ENCODE assay signal across 28 cellular contexts in the genomic region with DNA sequence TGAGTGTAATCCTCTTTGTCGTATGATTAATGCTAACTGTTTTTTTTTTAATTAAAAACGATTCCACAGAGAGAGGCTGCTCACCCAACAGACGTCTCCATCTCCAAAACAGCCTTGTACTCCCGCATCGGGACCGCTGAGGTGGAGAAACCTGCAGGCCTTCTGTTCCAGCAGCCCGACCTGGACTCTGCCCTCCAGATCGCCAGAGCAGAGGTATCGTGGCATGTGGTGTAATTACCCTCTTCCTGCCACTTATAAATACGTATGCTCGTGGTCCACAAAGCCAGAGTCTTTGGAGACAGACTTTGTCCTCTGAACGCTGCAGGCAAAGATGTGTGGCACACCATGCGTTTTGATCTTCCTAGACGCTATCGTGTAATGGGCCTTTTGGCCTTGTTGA. TPM values are rescaled to one million over a fixed set of nuclear protein-coding genes. Genes with fewer than 3 reads are reported as not detected.
"Had no signal": no experiment of that assay in that cellular context is flagged by ENCODE, and none has a peak within 500 bp of the region (broad histone marks: within the 10 kb centered on the region; RNA-seq: fewer than 3 reads in every experiment).

No MANE protein-coding gene starts in this region.

- H3K4me1 Mint-ChIP-seq: activated B cell treated with CpG ODN at 0.5 μM for 24 hours; activated CD4-positive, alpha-beta T cell treated with anti-CD3 and anti-CD28 coated beads for 36 hours; naive thymus-derived CD4-positive, alpha-beta T cell had no signal

- H3K4me1 ChIP-seq: adrenal gland, ascending aorta, left lung, thyroid gland, vagina had no signal

- DNase-seq: activated B cell treated with CpG ODN at 0.5 μM for 24 hours; activated CD4-positive, alpha-beta T cell treated with anti-CD3 and anti-CD28 coated beads for 36 hours; activated CD4-positive, alpha-beta T cell treated with anti-CD3 and anti-CD28 coated beads, Interleukin-2, amount 50 U/mL, for 48 hours; activated CD8-positive, alpha-beta memory T cell treated with anti-CD3 and anti-CD28 coated beads, Interleukin-2, amount 50 U/mL, for 48 hours; activated naive CD4-positive, alpha-beta T cell; activated T-cell treated with anti-CD3 and anti-CD28 coated beads, Interleukin-2, amount 50 U/mL, for 4 hours; adrenal gland; brain microvascular endothelial cell; caudate nucleus; effector CD4-positive, alpha-beta T cell; kidney; left lung; naive thymus-derived CD4-positive, alpha-beta T cell; occipital lobe; stimulated activated CD4-positive, alpha-beta T cell treated with anti-CD3 and anti-CD28 coated beads, Interleukin-4, amount 100 ng/mL, for 24 hours; stimulated activated naive CD8-positive, alpha-beta T cell treated with anti-CD3 and anti-CD28 coated beads, Interleukin-15, Interleukin-2, amounts not matched to agents 100 U/mL and 50 U/mL, for 24 hours; substantia nigra; thyroid gland had no signal

- H3K27ac Mint-ChIP-seq: activated B cell treated with CpG ODN at 0.5 μM for 24 hours; activated CD4-positive, alpha-beta T cell treated with anti-CD3 and anti-CD28 coated beads for 36 hours; activated naive CD8-positive, alpha-beta T cell; activated T-helper 2 cell treated with anti-CD3 and anti-CD28 coated beads, Interferon-gamma antibody, Interleukin-2, Interleukin-4, amounts not matched to agents 10 μg/mL and 5 μg/mL and 100 μg/mL, durations not matched to agents 14 hours and 24 hours and 36 hours; dendritic cell treated with granulocyte-macrophage colony-stimulating factor and Interleukin-4, amounts not matched to agents 40 ng/mL and 50 ng/mL, for 4 days; naive thymus-derived CD4-positive, alpha-beta T cell had no signal

- H3K4me3 Mint-ChIP-seq: activated B cell treated with CpG ODN at 0.5 μM for 24 hours; activated CD4-positive, alpha-beta T cell treated with anti-CD3 and anti-CD28 coated beads for 36 hours; activated naive CD8-positive, alpha-beta T cell; activated T-cell treated with anti-CD3 and anti-CD28 coated beads, Interleukin-2, amount 50 U/mL, for 4 hours; dendritic cell treated with granulocyte-macrophage colony-stimulating factor and Interleukin-4, amounts not matched to agents 40 ng/mL and 50 ng/mL, for 4 days; naive thymus-derived CD4-positive, alpha-beta T cell; neural crest cell had no signal

- H3K36me3 ChIP-seq: brain microvascular endothelial cell had no signal

- H3K9me3 ChIP-seq: adrenal gland, ascending aorta, left lung, thyroid gland, vagina had no signal

- H3K27me3 Mint-ChIP-seq: activated B cell treated with CpG ODN at 0.5 μM for 24 hours; dendritic cell treated with granulocyte-macrophage colony-stimulating factor and Interleukin-4, amounts not matched to agents 40 ng/mL and 50 ng/mL, for 4 days had no signal

- H3K36me3 Mint-ChIP-seq: activated naive CD8-positive, alpha-beta T cell; naive thymus-derived CD4-positive, alpha-beta T cell had no signal

- H3K4me3 ChIP-seq: adrenal gland, ascending aorta, left lung, lung, thyroid gland, vagina had no signal

- H3K27ac ChIP-seq: ascending aorta, brain microvascular endothelial cell, left lung, thyroid gland, vagina had no signal

- H3K27me3 ChIP-seq: adrenal gland, ascending aorta, brain microvascular endothelial cell, left lung, thyroid gland, vagina had no signal

- ATAC-seq: activated CD4-positive, alpha-beta T cell treated with anti-CD3 and anti-CD28 coated beads for 36 hours; activated T-cell treated with anti-CD3 and anti-CD28 coated beads, Interleukin-2, amount 50 U/mL, for 4 hours; left lung; naive thymus-derived CD4-positive, alpha-beta T cell; stimulated activated naive CD8-positive, alpha-beta T cell treated with anti-CD3 and anti-CD28 coated beads, Interleukin-15, Interleukin-2, amounts not matched to agents 100 U/mL and 50 U/mL, for 24 hours had no signal

- H3K9me3 Mint-ChIP-seq: activated B cell treated with CpG ODN at 0.5 μM for 24 hours; activated T-cell treated with anti-CD3 and anti-CD28 coated beads, Interleukin-2, amount 50 U/mL, for 4 hours; activated T-helper 2 cell treated with anti-CD3 and anti-CD28 coated beads, Interferon-gamma antibody, Interleukin-2, Interleukin-4, amounts not matched to agents 10 μg/mL and 5 μg/mL and 100 μg/mL, durations not matched to agents 14 hours and 24 hours and 36 hours; dendritic cell treated with granulocyte-macrophage colony-stimulating factor and Interleukin-4, amounts not matched to agents 40 ng/mL and 50 ng/mL, for 4 days; naive thymus-derived CD4-positive, alpha-beta T cell; neural crest cell had no signal

RNA-seq across cellular contexts. Expression of a gene that starts 33.8 kb away (rescaled TPM):
- total RNA-seq: activated B cell treated with CpG ODN at 0.5 μM for 24 hours; activated CD4-positive, alpha-beta T cell treated with anti-CD3 and anti-CD28 coated beads for 36 hours; activated CD8-positive, alpha-beta memory T cell treated with anti-CD3 and anti-CD28 coated beads for 36 hours; activated T-cell treated with anti-CD3 and anti-CD28 coated beads, Interleukin-2, amount 50 U/mL, for 4 hours; activated T-helper 2 cell treated with anti-CD3 and anti-CD28 coated beads, Interferon-gamma antibody, Interleukin-2, Interleukin-4, amounts not matched to agents 10 μg/mL and 5 μg/mL and 100 μg/mL, durations not matched to agents 14 hours and 24 hours and 36 hours; ascending aorta; fibroblast of villous mesenchyme; mesenteric fat pad; naive thymus-derived CD4-positive, alpha-beta T cell; neural crest cell; occipital lobe; vagina had no signal
- polyA plus RNA-seq: naive thymus-derived CD4-positive, alpha-beta T cell had no signal
